13 cellular contexts compared by ENCODE assay signal in genomic region chr9:136201609-136202448, GRCh38. TPM values are rescaled to one million over a fixed set of nuclear protein-coding genes. Genes with fewer than 3 reads are reported as not detected.
DNase-seq lines count a peak whose midpoint lies in the region; ATAC-seq and TF ChIP-seq lines count a peak whose summit lies in the region.
"Had no signal": no experiment of that assay in that cellular context is flagged by ENCODE, and none has a peak within 500 bp of the region (broad histone marks: within the 10 kb centered on the region; RNA-seq: fewer than 3 reads in every experiment).

No MANE protein-coding gene starts in this region.

- ATAC-seq in Right ventricle myocardium superior (ENCODE audit: poor library complexity) (peak; percentile 64), right cardiac atrium (no peak), GM19467 (IDR thresholded peaks at IDR 0.05; ENCODE audit: unreplicated experiment) (no peak)
- ATAC-seq: psoas muscle had no signal

- H3K9me3 ChIP-seq in right cardiac atrium (ENCODE audit: control insufficient read depth, low read length) (no peaks in the 10 kb centered on the region), adipocyte (ENCODE audit: control insufficient read depth, low read length) (no peaks in the 10 kb centered on the region), thyroid gland (no peaks in the 10 kb centered on the region)
- H3K9me3 ChIP-seq: psoas muscle had no signal

- H3K9ac ChIP-seq in adipocyte (ENCODE audit: low read length): no peak overlapping the region

- TF ChIP-seq POLR2A in thyroid gland (IDR thresholded peaks at IDR 0.05): no peak

- H3K27me3 ChIP-seq in right cardiac atrium (ENCODE audit: control insufficient read depth, insufficient read depth): no peaks in the 10 kb centered on the region
- H3K27me3 ChIP-seq in adipocyte (replicated peaks; ENCODE audit: control insufficient read depth, insufficient read depth, low read length): peaks cover 46% of the 10 kb centered on the region
- H3K27me3 ChIP-seq in thyroid gland: peaks cover 32% of the 10 kb centered on the region

- intact Hi-C loops in Right ventricle myocardium superior (cut with DNase I): no loop called here
- intact Hi-C loops in right cardiac atrium (cut with DNase I): no loop called here
- intact Hi-C loops in thyroid gland (cut with DNase I): no loop called here
- intact Hi-C loops in posterior cingulate gyrus (cut with DNase I): no loop called here

- WGBS in right cardiac atrium: 6% methylated on average over 85 of the region's 85 CpGs
- WGBS in thyroid gland, 2 donors: 2 to 15% methylated on average over 6 to 25 of the region's 85 CpGs

- no peaks in the 10 kb centered on the region for H3K36me3 ChIP-seq in adipocyte (ENCODE audit: control insufficient read depth, insufficient read depth, low read length, severe bottlenecking)
- H3K36me3 ChIP-seq in thyroid gland: no peaks in the 10 kb centered on the region

- H3K27ac ChIP-seq in right cardiac atrium (ENCODE audit: low read length): no peak overlapping the region
- H3K27ac ChIP-seq in thyroid gland: no peak overlapping the region
- H3K27ac ChIP-seq: psoas muscle had no signal

- H3K4me1 ChIP-seq in right cardiac atrium (ENCODE audit: control insufficient read depth, insufficient read depth, low read length) (no peaks in the 10 kb centered on the region), adipocyte (ENCODE audit: control insufficient read depth, insufficient read depth, low read length) (no peaks in the 10 kb centered on the region), thyroid gland (peaks cover 0 to 6% of the 10 kb centered on the region in 2 donors)
- H3K4me1 ChIP-seq: psoas muscle had no signal

- H3K4me3 ChIP-seq in right cardiac atrium (ENCODE audit: low read length) (no peak overlapping the region), adipocyte (ENCODE audit: low read length) (no peak overlapping the region), thyroid gland (replicated peaks in 1 of 3) (no peak overlapping the region)
- H3K4me3 ChIP-seq: psoas muscle had no signal

- no peak for TF ChIP-seq CTCF in thyroid gland (IDR thresholded peaks at IDR 0.05)

- DNase-seq in Right ventricle myocardium superior (no peak), right cardiac atrium (no peak), adipocyte (ENCODE audit: low read depth) (peak; percentile 60), iPS-NIHi11 (ENCODE audit: low spot score) (peak; percentile 92), thyroid gland (peak; percentile 18 to 21), AML-193 (lab: John Stamatoyannopoulos, UW) (no peak), posterior cingulate gyrus (no peak)
- DNase-seq: activated CD4-positive, alpha-beta T cell treated with anti-CD3 and anti-CD28 coated beads for 1 hour; psoas muscle had no signal

RNA-seq across cellular contexts. Expression of gene LHX3, which starts 3.1 kb away (rescaled TPM):
- not detected for total RNA-seq in Right ventricle myocardium superior
- not detected for total RNA-seq in right cardiac atrium
- not detected for polyA plus RNA-seq in right cardiac atrium
- total RNA-seq in thyroid gland: not detected
- total RNA-seq: activated T-helper 1 cell treated with anti-CD3 and anti-CD28 coated beads, Interleukin-12 subunit alpha, Interleukin-12 subunit beta, Interleukin-2, Interleukin-4 antibody, amounts not matched to agents 30 ng/mL and 10 ng/mL and 1 ng/mL, durations not matched to agents 14 hours and 24 hours and 36 hours; mesenteric fat pad; psoas muscle; urinary bladder had no signal
- polyA plus RNA-seq: psoas muscle, urinary bladder had no signal

RNA-seq across cellular contexts. Expression of gene QSOX2, which starts 43.8 kb away (rescaled TPM):
- total RNA-seq in Right ventricle myocardium superior: 7.7 TPM
- 1 to 10 TPM; 5.3 to 9.0 (median 7.5) TPM for total RNA-seq in right cardiac atrium
- polyA plus RNA-seq in right cardiac atrium: 4.5 TPM
- total RNA-seq in thyroid gland: 10 to 100 TPM in 3 of 4 donors, 1 to 10 TPM in 1; 8.9 to 19.1 (median 11.2) TPM

Comparison
In these comparisons a context has a peak if more than half of its experiments do, and no peak if none do; other contexts are left out.
1. DNase-seq: peak in adipocyte (single experiment), iPS-NIHi11 (single experiment) and thyroid gland (2 of 2); none in Right ventricle myocardium superior (single experiment), right cardiac atrium (0 of 3), AML-193 (0 of 2) and posterior cingulate gyrus (0 of 10).